Comparison of ENCODE assay signal across 8 cellular contexts in genomic region chr12:40107098-40107802, GRCh38. TPM values are rescaled to one million over a fixed set of nuclear protein-coding genes. Genes with fewer than 3 reads are reported as not detected.
DNase-seq lines count a peak whose midpoint lies in the region; ATAC-seq and TF ChIP-seq lines count a peak whose summit lies in the region.

No MANE protein-coding gene starts in this region.

- DNase-seq in GM10248 (ENCODE audit: extremely low spot score) (peak; percentile 75), NCI-H1436 (lab: John Stamatoyannopoulos, UW) (peak; percentile 74), SW 1271 (lab: John Stamatoyannopoulos, UW) (peak; percentile 27 to 86), heart right ventricle (peak; percentile 87 to 91), putamen (ENCODE audit: low spot score) (peak; percentile 76)
- peak; percentile 93 for DNase-seq in activated naive CD8-positive, alpha-beta T cell treated with anti-CD3 and anti-CD28 coated beads, Interleukin-2, amount 50 U/mL, for 24 hours

- POLR2A ChIA-PET in GM10248 (lab: Yijun Ruan, JAX) = no interaction called here

- H3K27ac ChIP-seq in heart right ventricle (peak overlapping the region in 2 of 10 donors; percentile 33 to 93), urinary bladder (ENCODE audit: low read depth) (no peak overlapping the region)

- peaks cover 0 to 4% (median 0%) of the 10 kb centered on the region in 7 donors for H3K27me3 ChIP-seq in heart right ventricle

- H3K27me3 Mint-ChIP-seq in activated naive CD8-positive, alpha-beta T cell treated with anti-CD3 and anti-CD28 coated beads, Interleukin-2, amount 50 U/mL, for 24 hours = peaks cover 3% of the 10 kb centered on the region

- peak overlapping the region; percentile 42 for H3K27ac Mint-ChIP-seq in activated naive CD8-positive, alpha-beta T cell treated with anti-CD3 and anti-CD28 coated beads, Interleukin-2, amount 50 U/mL, for 24 hours

- H3K36me3 ChIP-seq in heart right ventricle = no peaks in the 10 kb centered on the region
- no peaks in the 10 kb centered on the region for H3K36me3 ChIP-seq in urinary bladder (ENCODE audit: insufficient read depth)

- peaks cover 0 to 38% (median 31%) of the 10 kb centered on the region in 9 donors for H3K4me1 ChIP-seq in heart right ventricle
- no peaks in the 10 kb centered on the region for H3K4me1 ChIP-seq in urinary bladder (ENCODE audit: insufficient read depth)

- peaks cover 47% of the 10 kb centered on the region for H3K4me1 Mint-ChIP-seq in activated naive CD8-positive, alpha-beta T cell treated with anti-CD3 and anti-CD28 coated beads, Interleukin-2, amount 50 U/mL, for 24 hours

- CTCF ChIA-PET in GM10248 (lab: Yijun Ruan, JAX) = interaction anchor here (0.8 to 9.6 kb wide), 12 partner anchors 11 to 342 kb away, joined by 3 to 66 read pairs (median 3); no protein-coding TSS in a partner anchor

- 21 to 24% methylated on average over 19 of the region's 19 CpGs for WGBS in heart right ventricle, 2 donors
- 16% methylated on average over 19 of the region's 19 CpGs for WGBS in urinary bladder

- peak overlapping the region; percentile 79 for H3K4me3 Mint-ChIP-seq in activated naive CD8-positive, alpha-beta T cell treated with anti-CD3 and anti-CD28 coated beads, Interleukin-2, amount 50 U/mL, for 24 hours

- no peaks in the 10 kb centered on the region for H3K36me3 Mint-ChIP-seq in activated naive CD8-positive, alpha-beta T cell treated with anti-CD3 and anti-CD28 coated beads, Interleukin-2, amount 50 U/mL, for 24 hours (ENCODE audit: low read depth)

- no peaks in the 10 kb centered on the region for H3K9me3 Mint-ChIP-seq in activated naive CD8-positive, alpha-beta T cell treated with anti-CD3 and anti-CD28 coated beads, Interleukin-2, amount 50 U/mL, for 24 hours

- peak overlapping the region in 9 of 10 donors; percentile 5 to 99 (median 41) for H3K4me3 ChIP-seq in heart right ventricle
- peak overlapping the region; percentile 83 for H3K4me3 ChIP-seq in urinary bladder (ENCODE audit: low read depth, low read length)

- TF ChIP-seq CTCF in GM10248 (IDR thresholded peaks at IDR 0.05; ENCODE audit: control extremely low read depth, extremely low read depth, low read depth, missing control alignments) = peak; percentile 88
- TF ChIP-seq CTCF in heart right ventricle (IDR thresholded peaks at IDR 0.05) = peak; percentile 88 to 97 (median 94)

- intact Hi-C loops in heart right ventricle (cut with DNase I) = loop anchor here (1.0 to 10.0 kb wide), 12 partner anchors 45 to 522 kb away; no protein-coding TSS in a partner anchor

- ATAC-seq in HG02623 (IDR thresholded peaks at IDR 0.05; ENCODE audit: unreplicated experiment) (peak; percentile 30), heart right ventricle (peak in 7 of 8 donors; percentile 21 to 80 (median 68))
- ATAC-seq in activated naive CD8-positive, alpha-beta T cell treated with anti-CD3 and anti-CD28 coated beads, Interleukin-2, amount 50 U/mL, for 24 hours = peak; percentile 41

- H3K9me3 ChIP-seq in heart right ventricle = no peaks in the 10 kb centered on the region

RNA-seq across cellular contexts. Expression of gene SLC2A13, which starts 1.4 kb away (rescaled TPM):
- total RNA-seq in heart right ventricle (10 to 100 TPM in 6 of 10 donors, 1 to 10 TPM in 4; 7.3 to 14.2 (median 10.2) TPM), urinary bladder (36.7 TPM)
- polyA plus RNA-seq in heart right ventricle (1 to 10 TPM; 2.6 to 3.1 TPM), urinary bladder (8.5 TPM)
